Comparison of ENCODE assay signal across 8 cellular contexts in genomic region chr22:24772493-24773220, GRCh38. TPM values are rescaled to one million over a fixed set of nuclear protein-coding genes. Genes with fewer than 3 reads are reported as not detected.
DNase-seq lines count a peak whose midpoint lies in the region; ATAC-seq and TF ChIP-seq lines count a peak whose summit lies in the region.

No MANE protein-coding gene starts in this region.

- peaks cover 31% of the 10 kb centered on the region for H3K27me3 Mint-ChIP-seq in T-helper 17 cell

- H3K4me3 ChIP-seq in BJ (ENCODE audit: low read depth, low read length) (no peak overlapping the region), astrocyte of the spinal cord (ENCODE audit: low read depth, low read length) (no peak overlapping the region), sigmoid colon (no peak overlapping the region)

- in situ Hi-C loops in astrocyte of the spinal cord (cut with HindIII; ENCODE audit: low sequenced_read_pairs), result no loop called here

- DNase-seq in BJ (ENCODE audit: low read depth) (no peak), HuH-7 (ENCODE audit: low spot score) (peak; percentile 74), astrocyte of the spinal cord (ENCODE audit: low read depth, low spot score) (peak; percentile 29), left lobe of liver (ENCODE audit: low spot score) (no peak), substantia nigra (lab: John Stamatoyannopoulos, UW) (no peak), sigmoid colon (no peak), T-helper 17 cell (no peak)

- H3K36me3 ChIP-seq in BJ (ENCODE audit: control insufficient read depth, insufficient read depth, low read length) (no peaks in the 10 kb centered on the region), sigmoid colon (no peaks in the 10 kb centered on the region)

- 61 to 63% methylated on average over 7 of the region's 7 CpGs for WGBS in sigmoid colon, 2 donors

- intact Hi-C loops in sigmoid colon (cut with DNase I), result no loop called here

- peaks cover 0 to 11% (median 7%) of the 10 kb centered on the region in 4 donors for H3K4me1 ChIP-seq in sigmoid colon

- TF ChIP-seq POLR2A in sigmoid colon (IDR thresholded peaks at IDR 0.05), result no peak

- H3K27ac ChIP-seq in substantia nigra (ENCODE audit: low read depth, low read length, poor library complexity, severe bottlenecking), result no peak overlapping the region
- H3K27ac ChIP-seq in sigmoid colon, result no peak overlapping the region

- CTCF ChIA-PET in BJ (lab: Yijun Ruan, JAX), result interaction anchor here (0.7 to 6.3 kb wide), 8 partner anchors 16 to 496 kb away, joined by 3 to 81 read pairs (median 4); no protein-coding TSS in a partner anchor

- no peaks in the 10 kb centered on the region for H3K27me3 ChIP-seq in BJ (ENCODE audit: control insufficient read depth, insufficient read depth, low read length)
- no peaks in the 10 kb centered on the region for H3K27me3 ChIP-seq in sigmoid colon

- no peak overlapping the region for H3K27ac Mint-ChIP-seq in T-helper 17 cell

- TF ChIP-seq EP300 in sigmoid colon (IDR thresholded peaks at IDR 0.05), result no peak

- H3K36me3 Mint-ChIP-seq in T-helper 17 cell (ENCODE audit: low read depth), result peaks cover 3% of the 10 kb centered on the region

- H3K9me3 ChIP-seq in sigmoid colon (no peaks in the 10 kb centered on the region), T-helper 17 cell (ENCODE audit: control insufficient read depth, low read length, poor library complexity, severe bottlenecking) (no peaks in the 10 kb centered on the region)

- peak; percentile 68 for ATAC-seq in left lobe of liver
- no peak for ATAC-seq in HG02798 (IDR thresholded peaks at IDR 0.05; ENCODE audit: poor library complexity, unreplicated experiment)
- ATAC-seq in T-helper 17 cell, result no peak

- TF ChIP-seq CTCF in BJ (IDR thresholded peaks at IDR 0.05; ENCODE audit: insufficient read depth, low read depth, low read length) (peak; percentile 51), astrocyte of the spinal cord (IDR thresholded peaks at IDR 0.05; ENCODE audit: low read depth, low read length) (peak; percentile 71), sigmoid colon (IDR thresholded peaks at IDR 0.05) (peak in 1 of 4 experiments; percentile 5)

- no peaks in the 10 kb centered on the region for H3K4me1 Mint-ChIP-seq in T-helper 17 cell

- POLR2A ChIA-PET in BJ (lab: Charles Lee), result no interaction called here

- no peak overlapping the region for H3K4me3 Mint-ChIP-seq in T-helper 17 cell

RNA-seq across cellular contexts. Expression of gene PIWIL3, which starts 1.9 kb away (rescaled TPM):
- polyA plus RNA-seq in BJ (2011; rRNA removed) (not detected in 2 replicates), sigmoid colon (not detected)
- not detected in 2 replicates for polyA minus RNA-seq in BJ (2011; rRNA and poly(A)+ RNA removed)
- total RNA-seq in left lobe of liver (not detected), sigmoid colon (not detected), T-helper 17 cell (not detected)

RNA-seq across cellular contexts. Expression of gene SGSM1, which starts 33.4 kb away (rescaled TPM):
- polyA plus RNA-seq in BJ (2011; rRNA removed) (not detected in 2 replicates), sigmoid colon (1 to 10 TPM in 1 of 3 donors, under 1 TPM in 2; 0.46 to 1.1 (median 0.60) TPM)
- polyA minus RNA-seq in BJ (2011; rRNA and poly(A)+ RNA removed), result not detected in 2 replicates
- total RNA-seq in left lobe of liver (0.18 TPM), sigmoid colon (1 to 10 TPM; 2.3 to 3.6 (median 3.5) TPM), T-helper 17 cell (1 to 10 TPM in 1 of 2 donors, under 1 TPM in 1; 0.70 to 3.0 TPM)

Comparison
In these comparisons a context has a peak if more than half of its experiments do, and no peak if none do; other contexts are left out.
1. DNase-seq: peak in HuH-7 (single experiment) and astrocyte of the spinal cord (single experiment); none in BJ (single experiment), left lobe of liver (single experiment), substantia nigra (0 of 49), sigmoid colon (single experiment) and T-helper 17 cell (0 of 3).